1 cellular context compared by ENCODE assay signal in the genomic region with DNA sequence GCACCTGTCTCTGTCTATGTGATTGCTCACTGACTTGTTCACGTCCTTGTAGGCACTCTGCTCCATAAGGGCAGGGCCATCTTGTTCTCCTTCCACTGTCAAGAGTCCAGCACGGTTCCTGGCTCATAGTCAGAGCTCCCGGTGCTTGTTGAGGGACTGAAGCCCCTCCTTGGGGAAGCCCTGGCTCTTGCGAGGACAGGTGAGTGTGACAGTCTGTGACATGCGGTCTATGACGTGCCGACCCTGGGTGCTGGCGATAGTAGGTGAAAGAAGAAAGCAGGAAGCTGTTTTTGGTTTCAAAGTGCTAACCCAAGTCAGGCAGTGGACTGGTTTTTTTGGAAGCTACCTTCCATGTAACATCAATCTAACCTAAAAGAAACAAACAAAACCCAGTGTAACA.
TF ChIP-seq lines count a peak whose summit lies in the region.

No MANE protein-coding gene starts in this region.

TF ChIP-seq in endothelial cell of umbilical vein, 7 proteins besides CTCF, POLR2A, EP300 and RAD21:
- no peak for TF ChIP-seq GATA2 (IDR thresholded peaks at IDR 0.05; ENCODE audit: insufficient read depth, insufficient read length, low read depth, low read length)
- TF ChIP-seq, protein P1, sequence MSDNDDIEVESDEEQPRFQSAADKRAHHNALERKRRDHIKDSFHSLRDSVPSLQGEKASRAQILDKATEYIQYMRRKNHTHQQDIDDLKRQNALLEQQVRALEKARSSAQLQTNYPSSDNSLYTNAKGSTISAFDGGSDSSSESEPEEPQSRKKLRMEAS (IDR thresholded peaks at IDR 0.05; ENCODE audit: insufficient read depth, insufficient read length): no peak
- no peak for TF ChIP-seq JUN (IDR thresholded peaks at IDR 0.05; ENCODE audit: borderline replicate concordance, insufficient read depth, insufficient read length, low read depth)
- TF ChIP-seq EZH2 (IDR thresholded peaks at IDR 0.05; ENCODE audit: borderline replicate concordance, low read depth, low read length, severe bottlenecking): no peak
- TF ChIP-seq MYC (IDR thresholded peaks at IDR 0.05; ENCODE audit: low read depth, low read length): no peak
- no peak for TF ChIP-seq POLR2AphosphoS5 (IDR thresholded peaks at IDR 0.05; ENCODE audit: insufficient read depth, low read depth, low read length)
- TF ChIP-seq FOS (IDR thresholded peaks at IDR 0.05; ENCODE audit: borderline replicate concordance, insufficient read depth, low read length): no peak
